Comparison of ENCODE assay signal across 8 cellular contexts in genomic region chr13:114314074-114314912, GRCh38. TPM values are rescaled to one million over a fixed set of nuclear protein-coding genes. Genes with fewer than 3 reads are reported as not detected.
DNase-seq lines count a peak whose midpoint lies in the region; ATAC-seq lines count a peak whose summit lies in the region.

Gene CHAMP1 (plus strand): TSS chr13:114314503. CDS start chr13:114323843, 9,340 bp downstream.

- ATAC-seq in GM21360 (IDR thresholded peaks at IDR 0.05; ENCODE audit: unreplicated experiment) = peak; percentile 83

- H3K9me3 ChIP-seq in effector memory CD4-positive, alpha-beta T cell (ENCODE audit: control insufficient read depth, low read length) = no peaks in the 10 kb centered on the region

- peaks cover 11% of the 10 kb centered on the region for H3K4me1 ChIP-seq in effector memory CD4-positive, alpha-beta T cell (ENCODE audit: control insufficient read depth, insufficient read depth, low read length, poor library complexity, severe bottlenecking)

- DNase-seq in COLO829 (ENCODE audit: low spot score) (peak; percentile 89), HT-29 (ENCODE audit: low spot score) (peak; percentile 99), NOMO-1 treated with DMSO at 0.1 percent for 48 hours (lab: John Stamatoyannopoulos, UW; ENCODE audit: unreplicated experiment) (peak; percentile 92), medulla oblongata (ENCODE audit: extremely low spot score) (peak; percentile 94)
- DNase-seq in activated CD8-positive, alpha-beta memory T cell treated with anti-CD3 and anti-CD28 coated beads for 4 hours (ENCODE audit: low read depth in 2 of 2) = peak; percentile 72 to 81
- peak; percentile 78 to 83 (median 82) for DNase-seq in effector memory CD4-positive, alpha-beta T cell
- peak; percentile 89 to 94 (median 90) for DNase-seq in stimulated activated CD4-positive, alpha-beta T cell treated with anti-CD3 and anti-CD28 coated beads, TNF-alpha, amount 100 ng/mL, for 48 hours (ENCODE audit: low read depth in 3 of 3)

- H3K4me3 ChIP-seq in effector memory CD4-positive, alpha-beta T cell (ENCODE audit: insufficient read depth, low read depth, low read length, poor library complexity, severe bottlenecking) = peak within 1 kb of the TSS; percentile 60

- H3K27ac ChIP-seq in effector memory CD4-positive, alpha-beta T cell (ENCODE audit: insufficient read depth, low read length, poor library complexity, severe bottlenecking) = peak within 1 kb of the TSS; percentile 69

- no peaks in the 10 kb centered on the region for H3K27me3 ChIP-seq in effector memory CD4-positive, alpha-beta T cell (replicated peaks; ENCODE audit: control insufficient read depth, insufficient read depth, low read length, poor library complexity, severe bottlenecking)

- no peaks in the 10 kb centered on the region for H3K36me3 ChIP-seq in effector memory CD4-positive, alpha-beta T cell (ENCODE audit: control insufficient read depth, insufficient read depth, low read length)

RNA-seq across cellular contexts. Expression of gene CHAMP1, which starts in this region (rescaled TPM):
- total RNA-seq in HT-29 (2014; rRNA removed; shearing (Covaris generic)) = 16.1 and 16.9 TPM in 2 replicates

Comparison
In these comparisons a context has a peak if more than half of its experiments do, and no peak if none do; other contexts are left out.
1. Peak in every context shown above with its lines: DNase-seq, ATAC-seq, H3K4me3 ChIP-seq and H3K27ac ChIP-seq.